ENCODE assay signal across 8 cellular contexts in genomic region chr15:40506964-40507571, GRCh38. TPM values are rescaled to one million over a fixed set of nuclear protein-coding genes. Genes with fewer than 3 reads are reported as not detected.
A peak's percentile ranks its signal among the peaks of the same experiment; 100 is the strongest.
DNase-seq lines count a peak whose midpoint lies in the region; ATAC-seq and TF ChIP-seq lines count a peak whose summit lies in the region.

No MANE protein-coding gene starts in this region.

- no peak overlapping the region for H3K4me3 Mint-ChIP-seq in CD4-positive, alpha-beta T cell

- H3K27me3 Mint-ChIP-seq in CD4-positive, alpha-beta T cell = peaks cover 81% of the 10 kb centered on the region

- DNase-seq in CD4-positive, alpha-beta T cell = peak; percentile 37 to 69 (median 48)
- DNase-seq in NCI-H526 treated with DMSO at 0.1 percent for 48 hours (lab: John Stamatoyannopoulos, UW) = peak; percentile 41
- DNase-seq in activated CD4-positive, alpha-beta T cell treated with anti-CD3 and anti-CD28 coated beads, Interleukin-2, amount 50 U/mL, for 48 hours = peak; percentile 65 to 76
- DNase-seq in dermis blood vessel endothelial cell = peak; percentile 74
- DNase-seq in lower leg skin (ENCODE audit: low spot score in 2 of 2) = peak; percentile 31 to 92
- DNase-seq in stimulated activated CD4-positive, alpha-beta T cell treated with anti-CD3 and anti-CD28 coated beads, Interleukin-4, amount 100 ng/mL, for 24 hours = peak; percentile 69

- 6 to 7% methylated on average over 18 to 30 of the region's 30 CpGs for WGBS in lower leg skin, 2 donors

- peak; percentile 77 for ATAC-seq in CD4-positive, alpha-beta T cell (ENCODE audit: poor library complexity)
- no peak for ATAC-seq in GM21576 (IDR thresholded peaks at IDR 0.05; ENCODE audit: unreplicated experiment)

- H3K4me3 ChIP-seq in HEK293 (ENCODE audit: low read depth, low read length) = no peak overlapping the region
- H3K4me3 ChIP-seq in lower leg skin (ENCODE audit: low read depth, poor library complexity, severe bottlenecking) = no peak overlapping the region

- no peaks in the 10 kb centered on the region for H3K9me3 Mint-ChIP-seq in CD4-positive, alpha-beta T cell

- TF ChIP-seq CTCF in CD4-positive, alpha-beta T cell (IDR thresholded peaks at IDR 0.05) = peak; percentile 70
- TF ChIP-seq CTCF in HEK293 (tag by site-specific recombination; IDR thresholded peaks at IDR 0.05) = peak; percentile 73
- TF ChIP-seq CTCF in lower leg skin (IDR thresholded peaks at IDR 0.05) = no peak

- H3K27ac Mint-ChIP-seq in CD4-positive, alpha-beta T cell = no peak overlapping the region

- TF ChIP-seq POLR2A in lower leg skin (IDR thresholded peaks at IDR 0.05) = no peak

- CTCF ChIA-PET in CD4-positive, alpha-beta T cell (lab: Charles Lee) = interaction anchor here (0.6 to 1.5 kb wide), 9 partner anchors 13 to 469 kb away, joined by 3 to 13 read pairs (median 3); partner anchors contain the start of genes BAHD1 and CHST14
- CTCF ChIA-PET in HEK293 (lab: Yijun Ruan, JAX) = interaction anchor here (0.6 to 1.5 kb wide), 11 partner anchors 10 to 849 kb away, joined by 3 to 6 read pairs (median 4); no protein-coding TSS in a partner anchor

- H3K36me3 ChIP-seq in HEK293 (ENCODE audit: control insufficient read depth in 2 of 2, insufficient read depth in 1 of 2, low read length in 2 of 2) = no peaks in the 10 kb centered on the region

- H3K27me3 ChIP-seq in CD4-positive, alpha-beta T cell (ENCODE audit: control insufficient read depth, insufficient read depth, low read length) = peaks cover 53% of the 10 kb centered on the region

- H3K9me3 ChIP-seq in CD4-positive, alpha-beta T cell (ENCODE audit: control insufficient read depth, low read length) = no peaks in the 10 kb centered on the region
- H3K9me3 ChIP-seq in HEK293 (ENCODE audit: control insufficient read depth, insufficient read depth, low read depth, low read length) = no peaks in the 10 kb centered on the region

- no peak overlapping the region for H3K27ac ChIP-seq in CD4-positive, alpha-beta T cell (ENCODE audit: low read depth, low read length)
- no peak overlapping the region for H3K27ac ChIP-seq in HEK293 (ENCODE audit: extremely low read depth, low read depth, low read length)

- H3K36me3 Mint-ChIP-seq in CD4-positive, alpha-beta T cell (ENCODE audit: low read depth) = no peaks in the 10 kb centered on the region

- POLR2A ChIA-PET in CD4-positive, alpha-beta T cell (lab: Charles Lee) = interaction anchor here (0.9 kb wide), 2 partner anchors 57 to 66 kb away, joined by 3 to 5 read pairs; partner anchors contain the start of gene BAHD1
- POLR2A ChIA-PET in HEK293 (lab: Yijun Ruan, JAX) = no interaction called here

- no peaks in the 10 kb centered on the region; the same call in 1 of the 2 replicates for H3K4me1 ChIP-seq in HEK293 (ENCODE audit: control insufficient read depth, insufficient read depth, low read length)

- H3K4me1 Mint-ChIP-seq in CD4-positive, alpha-beta T cell (ENCODE audit: low read depth) = peaks cover 27% of the 10 kb centered on the region

- intact Hi-C loops in CD4-positive, alpha-beta T cell (cut with DNase I, micrococcal nuclease) = loop anchor here in 1 of 2 experiments (1.0 kb wide), 2 partner anchors 66 to 163 kb away; no protein-coding TSS in a partner anchor
- intact Hi-C loops in lower leg skin (cut with DNase I; ENCODE audit: low total_unique reads) = no loop called here

TF ChIP-seq in HEK293, 187 proteins besides CTCF, POLR2A, EP300 and RAD21 (continues in another document):
- TF ChIP-seq ZBTB10 (tag by site-specific recombination; IDR thresholded peaks at IDR 0.05) (no peak), ZNF530 (tag by site-specific recombination; IDR thresholded peaks at IDR 0.05; ENCODE audit: low read depth) (no peak), ZNF146 (tag by site-specific recombination; IDR thresholded peaks at IDR 0.05) (no peak), ZNF155 (tag by site-specific recombination; IDR thresholded peaks at IDR 0.05) (no peak), ZNF558 (tag by site-specific recombination; IDR thresholded peaks at IDR 0.05) (no peak), ZBTB26 (tag by site-specific recombination; optimal IDR thresholded peaks at IDR 0.05) (peak; percentile 20), ZNF404 (tag by site-specific recombination; IDR thresholded peaks at IDR 0.05) (no peak), ZNF133 (tag by site-specific recombination; IDR thresholded peaks at IDR 0.05) (no peak), ZBTB6 (tag by site-specific recombination; IDR thresholded peaks at IDR 0.05) (no peak), ZIC2 (tag by site-specific recombination; IDR thresholded peaks at IDR 0.05) (peak; percentile 88), YY2 (tag by site-specific recombination; IDR thresholded peaks at IDR 0.05) (no peak), GLI2 (tag by site-specific recombination; IDR thresholded peaks at IDR 0.05; ENCODE audit: borderline replicate concordance, low read depth) (no peak), ZNF26 (tag by site-specific recombination; IDR thresholded peaks at IDR 0.05) (no peak), ZNF248 (tag by site-specific recombination; IDR thresholded peaks at IDR 0.05) (no peak), ZNF777 (tag by site-specific recombination; IDR thresholded peaks at IDR 0.05; ENCODE audit: borderline replicate concordance) (no peak), HOXC10 (CRISPR knock-in tag; IDR thresholded peaks at IDR 0.05) (no peak), ZNF24 (tag by site-specific recombination; IDR thresholded peaks at IDR 0.05) (no peak), ZNF121 (tag by site-specific recombination; IDR thresholded peaks at IDR 0.05) (no peak), ZBTB48 (tag by site-specific recombination; IDR thresholded peaks at IDR 0.05) (no peak), KLF9 (tag by site-specific recombination; IDR thresholded peaks at IDR 0.05; ENCODE audit: low read depth) (no peak), ZNF514 (tag by site-specific recombination; IDR thresholded peaks at IDR 0.05) (no peak), ZNF792 (tag by site-specific recombination; IDR thresholded peaks at IDR 0.05) (no peak)

RNA-seq across cellular contexts. Expression of gene CHST14, which starts 36.3 kb away (rescaled TPM):
- 1 to 10 TPM; 4.6 to 5.1 TPM for total RNA-seq in CD4-positive, alpha-beta T cell
- total RNA-seq in dermis blood vessel endothelial cell (11.7 and 19.7 TPM in 2 replicates), lower leg skin (1 to 10 TPM; 5.6 to 10.0 (median 8.8) TPM)

RNA-seq across cellular contexts. Expression of gene CCDC32, which starts 57.8 kb away (rescaled TPM):
- total RNA-seq in CD4-positive, alpha-beta T cell = 10 to 100 TPM; 20.9 to 21.3 TPM
- total RNA-seq in dermis blood vessel endothelial cell (20.3 and 25.7 TPM in 2 replicates), lower leg skin (10 to 100 TPM in 3 of 4 donors, 1 to 10 TPM in 1; 9.4 to 30.6 (median 20.6) TPM)

Comparison
In these comparisons a context has a peak if more than half of its experiments do, and no peak if none do; other contexts are left out.
1. CTCF ChIP-seq: peak in CD4-positive, alpha-beta T cell (single experiment) and HEK293 (single experiment); none in lower leg skin (0 of 3).
2. Peak in every context shown above with its lines, with median percentiles within 50 percentile points of each other: DNase-seq.